In genomic region chr2:204361738-204362137, GRCh38 we compare ENCODE assay signal across 5 cellular contexts.
"Had no signal": no experiment of that assay in that cellular context is flagged by ENCODE, and none has a peak within 500 bp of the region (broad histone marks: within the 10 kb centered on the region; RNA-seq: fewer than 3 reads in every experiment).

No MANE protein-coding gene starts in this region.

- H3K4me3 Mint-ChIP-seq: IgD-negative memory B cell had no signal

- H3K27ac ChIP-seq: HL-60 had no signal

- H3K4me1 Mint-ChIP-seq: IgD-negative memory B cell had no signal

- DNase-seq: IMR-90, KBM-7 had no signal

- H3K4me3 ChIP-seq: K562 had no signal

- H3K36me3 Mint-ChIP-seq: IgD-negative memory B cell had no signal

- H3K9me3 Mint-ChIP-seq: IgD-negative memory B cell had no signal
